In the genomic region with DNA sequence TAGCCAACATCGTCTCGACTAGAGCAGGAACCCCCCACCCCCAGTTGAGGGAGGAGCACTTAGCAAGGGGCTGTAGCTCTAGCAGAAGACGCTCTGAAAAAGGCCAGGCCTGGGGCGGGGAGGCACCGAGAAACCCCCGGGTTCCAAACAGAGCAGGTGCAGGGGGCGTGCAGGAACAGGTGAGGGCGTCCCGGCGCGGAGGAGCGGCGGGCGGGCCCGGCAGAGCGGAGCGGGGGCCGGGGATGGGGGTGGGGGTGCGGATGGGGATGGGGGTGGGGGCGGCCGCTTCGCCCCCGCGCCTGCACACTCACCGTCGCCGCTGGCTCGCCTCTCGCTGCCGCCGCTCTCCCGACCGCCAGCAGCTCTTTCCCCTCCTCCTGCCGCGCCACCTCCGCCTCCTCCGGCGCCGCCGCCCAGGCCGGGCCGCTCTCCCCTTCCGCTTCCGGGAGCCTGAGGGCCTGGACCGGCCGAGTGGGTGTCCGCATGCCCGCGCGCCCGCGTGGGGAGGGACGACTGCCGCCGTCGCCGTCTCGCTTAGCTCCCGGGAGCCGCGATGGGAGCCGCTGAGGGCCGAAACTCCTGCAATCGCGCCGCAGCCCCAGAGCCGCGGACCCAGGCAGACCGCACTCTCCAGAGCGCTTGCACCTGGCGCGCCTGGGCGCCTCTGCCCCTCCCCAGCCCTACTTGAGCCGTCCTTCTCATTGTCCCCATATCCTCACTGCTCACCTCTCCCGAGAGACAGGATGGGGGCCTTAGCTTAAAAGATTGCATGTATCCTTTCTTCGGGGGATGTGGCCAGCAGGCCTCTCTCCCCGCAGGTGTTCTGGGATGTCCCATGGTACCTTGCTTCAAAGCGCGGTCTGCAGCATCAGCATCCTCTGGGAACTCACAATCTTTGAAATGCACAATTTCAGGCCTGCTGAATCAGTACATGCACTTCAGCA, we compare ENCODE assay signal across 8 cellular contexts. TPM values are rescaled to one million over a fixed set of nuclear protein-coding genes. Genes with fewer than 3 reads are reported as not detected.
A peak's percentile ranks its signal among the peaks of the same experiment; 100 is the strongest.
DNase-seq lines count a peak whose midpoint lies in the region; ATAC-seq and TF ChIP-seq lines count a peak whose summit lies in the region.

A gene with protein sequence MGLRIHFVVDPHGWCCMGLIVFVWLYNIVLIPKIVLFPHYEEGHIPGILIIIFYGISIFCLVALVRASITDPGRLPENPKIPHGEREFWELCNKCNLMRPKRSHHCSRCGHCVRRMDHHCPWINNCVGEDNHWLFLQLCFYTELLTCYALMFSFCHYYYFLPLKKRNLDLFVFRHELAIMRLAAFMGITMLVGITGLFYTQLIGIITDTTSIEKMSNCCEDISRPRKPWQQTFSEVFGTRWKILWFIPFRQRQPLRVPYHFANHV (minus strand): TSS at position 515 of the 944 bp plus-strand sequence. CDS start 19,092 bp downstream, outside the sequence.

- no peaks in the 10 kb centered on the region for H3K4me1 ChIP-seq in SJSA1 (replicated peaks)
- no peaks in the 10 kb centered on the region for H3K4me1 ChIP-seq in ovary (ENCODE audit: insufficient read depth)
- H3K4me1 ChIP-seq in thymus (ENCODE audit: control insufficient read depth, insufficient read depth, low read length) = peaks cover 5% of the 10 kb centered on the region

- peak; percentile 3 for DNase-seq in DMS53 treated with DMSO at 0.1 percent for 48 hours (lab: John Stamatoyannopoulos, UW; ENCODE audit: unreplicated experiment)
- DNase-seq in HUDEP-2 (lab: John Stamatoyannopoulos, UW; ENCODE audit: unreplicated experiment in 76 of 76) = peak in 60 of 76 experiments; percentile 1 to 64 (median 37)
- peak; percentile 25 to 56 for DNase-seq in SJSA1 (ENCODE audit: low read depth in 1 of 2, low spot score in 2 of 2)
- peak; percentile 85 for DNase-seq in Right ventricle myocardium inferior (ENCODE audit: missing footprints)
- peak; percentile 49 to 80 (median 64) for DNase-seq in ovary

- no peaks in the 10 kb centered on the region for H3K9me3 ChIP-seq in SJSA1 (replicated peaks)
- no peaks in the 10 kb centered on the region for H3K9me3 ChIP-seq in ovary
- H3K9me3 ChIP-seq in thymus (ENCODE audit: control insufficient read depth) = no peaks in the 10 kb centered on the region

- H3K4me1 Mint-ChIP-seq in activated naive CD4-positive, alpha-beta T cell treated with anti-CD3 and anti-CD28 coated beads, Interleukin-2, amount 50 U/mL, for 24 hours = peaks cover 37% of the 10 kb centered on the region

- no peak for TF ChIP-seq EP300 in ovary (IDR thresholded peaks at IDR 0.05)

- intact Hi-C loops in Right ventricle myocardium inferior (cut with DNase I) = no loop called here
- intact Hi-C loops in ovary (cut with DNase I) = no loop called here

- no peak for TF ChIP-seq CTCF in ovary (IDR thresholded peaks at IDR 0.05)

- H3K27me3 ChIP-seq in SJSA1 (replicated peaks) (no peaks in the 10 kb centered on the region), ovary (no peaks in the 10 kb centered on the region), thymus (ENCODE audit: control insufficient read depth, insufficient read depth) (no peaks in the 10 kb centered on the region)

- ATAC-seq in GM21381 (IDR thresholded peaks at IDR 0.05; ENCODE audit: unreplicated experiment) = peak; percentile 77
- ATAC-seq in Right ventricle myocardium inferior = peak; percentile 97

- H3K27ac ChIP-seq in SJSA1 (no peak within 1 kb of the TSS), ovary (no peak within 1 kb of the TSS), thymus (ENCODE audit: low read depth) (peak within 1 kb of the TSS; percentile 54)

- H3K9me3 Mint-ChIP-seq in activated naive CD4-positive, alpha-beta T cell treated with anti-CD3 and anti-CD28 coated beads, Interleukin-2, amount 50 U/mL, for 24 hours = no peaks in the 10 kb centered on the region

- H3K4me3 ChIP-seq in SJSA1 (peak within 1 kb of the TSS; percentile 50), ovary (peak within 1 kb of the TSS; percentile 82), thymus (ENCODE audit: low read length) (peak within 1 kb of the TSS; percentile 83)

- 1 to 2% (median 2%) methylated on average over 58 to 79 of the region's 79 CpGs for WGBS in ovary, 3 donors
- 2% methylated on average over 79 of the region's 79 CpGs for WGBS in thymus

- H3K4me3 Mint-ChIP-seq in activated naive CD4-positive, alpha-beta T cell treated with anti-CD3 and anti-CD28 coated beads, Interleukin-2, amount 50 U/mL, for 24 hours = peak within 1 kb of the TSS; percentile 96

- H3K27me3 Mint-ChIP-seq in activated naive CD4-positive, alpha-beta T cell treated with anti-CD3 and anti-CD28 coated beads, Interleukin-2, amount 50 U/mL, for 24 hours = peaks cover 7% of the 10 kb centered on the region

- H3K36me3 ChIP-seq in SJSA1 (no peaks in the 10 kb centered on the region), ovary (no peaks in the 10 kb centered on the region), thymus (ENCODE audit: control insufficient read depth, insufficient read depth) (no peaks in the 10 kb centered on the region)

- H3K27ac Mint-ChIP-seq in activated naive CD4-positive, alpha-beta T cell treated with anti-CD3 and anti-CD28 coated beads, Interleukin-2, amount 50 U/mL, for 24 hours = peak within 1 kb of the TSS; percentile 97

- peaks cover 8% of the 10 kb centered on the region for H3K36me3 Mint-ChIP-seq in activated naive CD4-positive, alpha-beta T cell treated with anti-CD3 and anti-CD28 coated beads, Interleukin-2, amount 50 U/mL, for 24 hours

- TF ChIP-seq POLR2A in ovary (IDR thresholded peaks at IDR 0.05) = no peak

RNA-seq across cellular contexts. Expression of the gene that starts here (rescaled TPM):
- total RNA-seq in SJSA1 (2014; rRNA removed; shearing (Covaris generic)) = 3.4 and 5.0 TPM in 2 replicates
- total RNA-seq in Right ventricle myocardium inferior (8.0 TPM), ovary (10 to 100 TPM in 1 of 7 donors, 1 to 10 TPM in 6; 7.1 to 14.9 (median 8.9) TPM)
- polyA plus RNA-seq in ovary (1 to 10 TPM; 2.3 to 4.7 TPM), thymus (5.1 TPM)

Comparison
In these comparisons a context has a peak if more than half of its experiments do, and no peak if none do; other contexts are left out.
1. DNase-seq: peak in every context shown above with its lines; median percentile 85 in Right ventricle myocardium inferior; 64 in ovary; 40 in SJSA1; 37 in HUDEP-2; 3 in DMS53 treated with DMSO at 0.1 percent for 48 hours.